8 cellular contexts compared by ENCODE assay signal in genomic region chr5:123511648-123512605, GRCh38.
DNase-seq lines count a peak whose midpoint lies in the region; ATAC-seq lines count a peak whose summit lies in the region.

Gene CSNK1G3 (plus strand): TSS chr5:123512177. CDS start chr5:123545664, 33,487 bp downstream.

- ATAC-seq in GM19328 (IDR thresholded peaks at IDR 0.05; ENCODE audit: unreplicated experiment): peak; percentile 96
- peak; percentile 92 for ATAC-seq in HG03520 (IDR thresholded peaks at IDR 0.05; ENCODE audit: unreplicated experiment)

- DNase-seq in C1 segment of cervical spinal cord (lab: John Stamatoyannopoulos, UW): peak; percentile 32 to 97 (median 92)
- DNase-seq in NCI-H748 treated with DMSO at 0.1 percent for 48 hours (lab: John Stamatoyannopoulos, UW): peak; percentile 96
- peak; percentile 73 to 92 for DNase-seq in activated CD4-positive, alpha-beta T cell treated with anti-CD3 and anti-CD28 coated beads, Interleukin-2, amount 50 U/mL, for 24 hours (ENCODE audit: low read depth in 1 of 2, low spot score in 1 of 2)
- peak; percentile 97 for DNase-seq in dedifferentiated amniotic fluid mesenchymal stem cell (ENCODE audit: extremely low spot score)
- DNase-seq in left kidney (ENCODE audit: low read depth, low spot score): peak; percentile 99
- DNase-seq in stimulated activated CD4-positive, alpha-beta T cell treated with anti-CD3 and anti-CD28 coated beads, Interleukin-2, amount 100 ng/mL, for 24 hours: peak; percentile 90 to 91

Comparison
In these comparisons a context has a peak if more than half of its experiments do, and no peak if none do; other contexts are left out.
1. Peak in every context shown above with its lines: DNase-seq and ATAC-seq.